Comparison of ENCODE assay signal across 23 cellular contexts in the genomic region with DNA sequence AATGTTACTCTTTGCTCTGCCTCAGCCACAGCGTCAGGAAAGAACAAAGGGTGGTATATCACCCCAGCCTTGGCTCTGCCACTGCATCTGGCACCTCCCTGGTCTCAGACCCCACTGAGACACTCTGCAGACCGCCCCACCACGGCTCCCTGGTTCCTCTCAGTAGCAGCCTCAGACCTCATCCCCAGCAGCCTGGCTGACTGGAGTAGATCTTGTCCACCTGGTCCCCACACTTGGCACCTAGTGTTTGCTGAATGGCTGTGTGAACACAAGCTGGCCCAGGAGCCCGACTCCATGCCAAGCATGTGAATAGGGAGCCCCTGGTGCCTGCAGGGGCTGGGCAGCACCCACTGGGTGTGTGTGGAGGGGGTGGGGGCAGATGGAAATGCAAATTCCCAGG. TPM values are rescaled to one million over a fixed set of nuclear protein-coding genes. Genes with fewer than 3 reads are reported as not detected.
"Had no signal": no experiment of that assay in that cellular context is flagged by ENCODE, and none has a peak within 500 bp of the region (broad histone marks: within the 10 kb centered on the region; RNA-seq: fewer than 3 reads in every experiment).

No MANE protein-coding gene starts in this region.

- H3K4me3 ChIP-seq: cardiac muscle cell, esophagus muscularis mucosa, heart right ventricle, spleen, thyroid gland had no signal

- DNase-seq: activated CD4-positive, alpha-beta T cell treated with anti-CD3 and anti-CD28 coated beads for 36 hours; activated CD4-positive, alpha-beta T cell treated with anti-CD3 and anti-CD28 coated beads, Interleukin-2, amount 50 U/mL, for 48 hours; activated naive CD8-positive, alpha-beta T cell treated with anti-CD3 and anti-CD28 coated beads for 36 hours; activated T-cell treated with anti-CD3 and anti-CD28 coated beads for 4 hours; amniotic stem cell; effector CD8-positive, alpha-beta T cell; heart right ventricle; mesendoderm; naive thymus-derived CD4-positive, alpha-beta T cell; spleen; stimulated activated CD4-positive, alpha-beta T cell treated with anti-CD3 and anti-CD28 coated beads, Interleukin-4, amount 100 ng/mL, for 4 hours; stimulated activated naive CD4-positive, alpha-beta T cell; thyroid gland had no signal

- FAIRE-seq: endothelial cell of umbilical vein, TTC549 had no signal

- H3K4me3 Mint-ChIP-seq: activated CD4-positive, alpha-beta T cell treated with anti-CD3 and anti-CD28 coated beads for 36 hours; activated naive CD8-positive, alpha-beta T cell treated with anti-CD3 and anti-CD28 coated beads for 36 hours; activated T-helper 1 cell treated with anti-CD3 and anti-CD28 coated beads, Interleukin-12 subunit alpha, Interleukin-12 subunit beta, Interleukin-2, Interleukin-4 antibody, amounts not matched to agents 30 ng/mL and 10 ng/mL and 1 ng/mL, durations not matched to agents 14 hours and 24 hours and 36 hours; dendritic cell treated with granulocyte-macrophage colony-stimulating factor and Interleukin-4, amounts not matched to agents 40 ng/mL and 50 ng/mL, for 4 days; naive thymus-derived CD4-positive, alpha-beta T cell; T-helper 2 cell treated with Interferon-gamma antibody and Interleukin-4, amounts not matched to agents 5 μg/mL and 100 μg/mL, for 36 hours; WTC11 had no signal

- H3K27me3 ChIP-seq: cardiac muscle cell, thyroid gland had no signal

- ATAC-seq: activated CD4-positive, alpha-beta T cell treated with anti-CD3 and anti-CD28 coated beads for 36 hours; heart right ventricle; naive thymus-derived CD4-positive, alpha-beta T cell; sciatic nerve; WTC11 had no signal

- H3K9me3 Mint-ChIP-seq: activated naive CD8-positive, alpha-beta T cell treated with anti-CD3 and anti-CD28 coated beads for 36 hours; activated T-helper 1 cell treated with anti-CD3 and anti-CD28 coated beads, Interleukin-12 subunit alpha, Interleukin-12 subunit beta, Interleukin-2, Interleukin-4 antibody, amounts not matched to agents 30 ng/mL and 10 ng/mL and 1 ng/mL, durations not matched to agents 14 hours and 24 hours and 36 hours; dendritic cell treated with granulocyte-macrophage colony-stimulating factor and Interleukin-4, amounts not matched to agents 40 ng/mL and 50 ng/mL, for 4 days; naive thymus-derived CD4-positive, alpha-beta T cell; T-helper 2 cell treated with Interferon-gamma antibody and Interleukin-4, amounts not matched to agents 5 μg/mL and 100 μg/mL, for 36 hours; WTC11 had no signal

- H3K27ac Mint-ChIP-seq: activated CD4-positive, alpha-beta T cell treated with anti-CD3 and anti-CD28 coated beads for 36 hours; activated naive CD8-positive, alpha-beta T cell treated with anti-CD3 and anti-CD28 coated beads for 36 hours; activated T-helper 1 cell treated with anti-CD3 and anti-CD28 coated beads, Interleukin-12 subunit alpha, Interleukin-12 subunit beta, Interleukin-2, Interleukin-4 antibody, amounts not matched to agents 30 ng/mL and 10 ng/mL and 1 ng/mL, durations not matched to agents 14 hours and 24 hours and 36 hours; dendritic cell treated with granulocyte-macrophage colony-stimulating factor and Interleukin-4, amounts not matched to agents 40 ng/mL and 50 ng/mL, for 4 days; naive thymus-derived CD4-positive, alpha-beta T cell; T-helper 2 cell treated with Interferon-gamma antibody and Interleukin-4, amounts not matched to agents 5 μg/mL and 100 μg/mL, for 36 hours; WTC11 had no signal

- H3K9me3 ChIP-seq: esophagus muscularis mucosa, heart right ventricle, spleen, thyroid gland had no signal

- H3K4me1 ChIP-seq: parathyroid adenoma had no signal

- H3K79me2 ChIP-seq: parathyroid adenoma had no signal

- H3K9ac ChIP-seq: parathyroid adenoma had no signal

- H2AFZ ChIP-seq: parathyroid adenoma had no signal

- H3K27ac ChIP-seq: cardiac muscle cell, esophagus muscularis mucosa, heart right ventricle, parathyroid adenoma, spleen, thyroid gland had no signal

RNA-seq across cellular contexts. Expression of a gene that starts 2.1 kb away (rescaled TPM):
- total RNA-seq: activated CD4-positive, alpha-beta T cell treated with anti-CD3 and anti-CD28 coated beads for 36 hours; activated naive CD8-positive, alpha-beta T cell treated with anti-CD3 and anti-CD28 coated beads for 36 hours; activated T-helper 1 cell treated with anti-CD3 and anti-CD28 coated beads, Interleukin-12 subunit alpha, Interleukin-12 subunit beta, Interleukin-2, Interleukin-4 antibody, amounts not matched to agents 30 ng/mL and 10 ng/mL and 1 ng/mL, durations not matched to agents 14 hours and 24 hours and 36 hours; endothelial cell of umbilical vein; thyroid gland had no signal
- polyA plus RNA-seq: naive thymus-derived CD4-positive, alpha-beta T cell had no signal
